ENCODE assay signal across 10 cellular contexts in the genomic region with DNA sequence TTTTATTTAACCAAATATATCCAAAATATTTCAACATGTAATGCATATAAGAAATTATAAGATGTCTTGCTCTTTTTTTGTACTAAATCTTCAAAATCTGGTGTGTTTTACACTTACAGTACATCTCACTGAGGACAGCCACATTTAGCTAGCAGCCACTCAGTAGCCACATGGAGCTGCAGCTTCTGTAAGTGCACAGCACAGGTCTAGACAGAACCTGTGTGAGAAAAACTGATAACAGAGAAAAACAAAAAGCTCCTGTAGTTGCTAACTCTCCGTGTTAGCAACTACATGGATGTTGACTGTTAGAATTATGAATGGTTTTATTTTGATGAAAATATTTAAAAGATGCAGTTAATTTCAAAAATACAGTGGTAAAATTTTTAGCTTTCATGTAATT. TPM values are rescaled to one million over a fixed set of nuclear protein-coding genes. Genes with fewer than 3 reads are reported as not detected.
"Had no signal": no experiment of that assay in that cellular context is flagged by ENCODE, and none has a peak within 500 bp of the region (broad histone marks: within the 10 kb centered on the region; RNA-seq: fewer than 3 reads in every experiment).

No MANE protein-coding gene starts in this region.

- H3K9me3 Mint-ChIP-seq: IgD-negative memory B cell had no signal

- DNase-seq: IMR-90, KBM-7, KG1 had no signal

- H3K4me1 Mint-ChIP-seq: IgD-negative memory B cell had no signal

- H3K27ac Mint-ChIP-seq: IgD-negative memory B cell had no signal

- H3K27me3 Mint-ChIP-seq: IgD-negative memory B cell had no signal

- H3K27ac ChIP-seq: HL-60, KMS-11 had no signal

- H3K9ac ChIP-seq: KMS-11 had no signal

- ATAC-seq: HepG2 had no signal

- FAIRE-seq: HepG2, HTR-8/SVneo had no signal

- H3K4me2 ChIP-seq: KMS-11 had no signal

- H3K36me3 Mint-ChIP-seq: IgD-negative memory B cell had no signal

- H3K4me3 Mint-ChIP-seq: IgD-negative memory B cell had no signal

RNA-seq across cellular contexts. Expression of gene ASRGL1, which starts 22.2 kb away (rescaled TPM):
- total RNA-seq: IMR-90 had no signal

RNA-seq across cellular contexts. Expression of gene SCGB1A1, which starts 59.4 kb away (rescaled TPM):
- total RNA-seq: HepG2, HT-29, HT1080, IMR-90 had no signal
- polyA plus RNA-seq: HepG2, IgD-negative memory B cell, IMR-90 had no signal
